Comparison of ENCODE assay signal across 37 cellular contexts in the genomic region with DNA sequence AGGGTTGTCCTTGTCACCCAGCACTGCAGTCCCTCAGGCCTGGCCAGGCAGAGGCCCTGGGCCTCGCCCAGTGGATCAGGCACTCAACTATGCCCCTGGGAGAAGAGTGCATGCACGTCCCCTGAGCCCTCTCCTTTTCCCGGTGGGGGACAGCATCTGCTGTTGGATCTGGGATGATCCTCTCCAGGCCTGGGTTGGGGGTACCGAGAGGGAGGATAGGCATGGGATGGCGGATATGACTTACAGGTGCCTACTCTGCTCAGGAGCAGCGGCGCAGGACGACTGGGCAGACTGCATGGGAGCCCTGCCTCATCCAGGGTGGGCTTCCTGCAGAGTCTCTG. TPM values are rescaled to one million over a fixed set of nuclear protein-coding genes. Genes with fewer than 3 reads are reported as not detected.
"Had no signal": no experiment of that assay in that cellular context is flagged by ENCODE, and none has a peak within 500 bp of the region (broad histone marks: within the 10 kb centered on the region; RNA-seq: fewer than 3 reads in every experiment).

No MANE protein-coding gene starts in this region.

- H3K4me1 Mint-ChIP-seq: memory B cell, natural killer cell had no signal

- H3K9me3 Mint-ChIP-seq: endodermal cell; immature natural killer cell; memory B cell; natural killer cell; stimulated activated effector memory CD8-positive, alpha-beta T cell treated with anti-CD3 and anti-CD28 coated beads, Interleukin-12 subunit alpha, Interleukin-12 subunit beta, amount 100 ng/mL, for 72 hours; type B pancreatic cell had no signal

- H3K36me3 ChIP-seq: esophagus muscularis mucosa, gastroesophageal sphincter, heart left ventricle, neutrophil, prostate gland, right atrium auricular region, stomach, tibial artery had no signal

- H3K9ac ChIP-seq: parathyroid adenoma had no signal

- H3K36me3 Mint-ChIP-seq: immature natural killer cell; memory B cell; natural killer cell; stimulated activated effector memory CD8-positive, alpha-beta T cell treated with anti-CD3 and anti-CD28 coated beads, Interleukin-12 subunit alpha, Interleukin-12 subunit beta, amount 100 ng/mL, for 72 hours; type B pancreatic cell had no signal

- H3K4me3 Mint-ChIP-seq: endodermal cell; immature natural killer cell; memory B cell; natural killer cell; stimulated activated effector memory CD8-positive, alpha-beta T cell treated with anti-CD3 and anti-CD28 coated beads, Interleukin-12 subunit alpha, Interleukin-12 subunit beta, amount 100 ng/mL, for 72 hours; type B pancreatic cell had no signal

- H3K27ac ChIP-seq: esophagus muscularis mucosa, foreskin keratinocyte, gastroesophageal sphincter, heart left ventricle, hepatocyte, neutrophil, parathyroid adenoma, prostate gland, right atrium auricular region, stomach, testis, tibial artery had no signal

- H3K4me2 ChIP-seq: hepatocyte, smooth muscle cell had no signal

- H3K4me1 ChIP-seq: esophagus muscularis mucosa, gastroesophageal sphincter, heart left ventricle, parathyroid adenoma, prostate gland, right atrium auricular region, stomach, testis, tibial artery had no signal

- ATAC-seq: foreskin keratinocyte; gastroesophageal sphincter; heart left ventricle; left lobe of liver; natural killer cell; sciatic nerve; stimulated activated effector memory CD8-positive, alpha-beta T cell treated with anti-CD3 and anti-CD28 coated beads, Interleukin-12 subunit alpha, Interleukin-12 subunit beta, amount 100 ng/mL, for 72 hours had no signal

- H3K27ac Mint-ChIP-seq: endodermal cell; immature natural killer cell; memory B cell; natural killer cell; stimulated activated effector memory CD8-positive, alpha-beta T cell treated with anti-CD3 and anti-CD28 coated beads, Interleukin-12 subunit alpha, Interleukin-12 subunit beta, amount 100 ng/mL, for 72 hours; type B pancreatic cell had no signal

- H2AFZ ChIP-seq: hepatocyte, parathyroid adenoma had no signal

- H3K27me3 Mint-ChIP-seq: memory B cell had no signal

- H3K79me2 ChIP-seq: hepatocyte, parathyroid adenoma had no signal

- DNase-seq: dorsolateral prefrontal cortex; effector CD8-positive, alpha-beta T cell; foreskin keratinocyte; immature natural killer cell; islet precursor cell; kidney glomerular epithelial cell; natural killer cell; stimulated activated CD4-positive, alpha-beta T cell treated with anti-CD3 and anti-CD28 coated beads, Interleukin-2, amount 100 ng/mL, for 24 hours; stimulated activated CD4-positive, alpha-beta T cell treated with anti-CD3 and anti-CD28 coated beads, Interleukin-4, amount 100 ng/mL, for 24 hours; stimulated activated naive CD4-positive, alpha-beta T cell treated with Interleukin-2 at 50 U/mL for 16 hours; stomach; testis; tibial artery had no signal

- H3K27me3 ChIP-seq: dorsolateral prefrontal cortex, foreskin keratinocyte, hepatocyte, neutrophil, right atrium auricular region, stomach, testis, tibial artery had no signal

- H3K4me3 ChIP-seq: esophagus muscularis mucosa, gastroesophageal sphincter, heart left ventricle, hepatocyte, lung, prostate gland, right atrium auricular region, smooth muscle cell, stomach, testis, tibial artery had no signal

- H3K9me3 ChIP-seq: esophagus muscularis mucosa, neutrophil, prostate gland, right atrium auricular region, testis had no signal

RNA-seq across cellular contexts. Expression of a gene that starts 28.4 kb away (rescaled TPM):
- total RNA-seq: epithelial cell of proximal tubule, esophagus muscularis mucosa, fibroblast of lung, foreskin keratinocyte, gastroesophageal sphincter, heart left ventricle, hepatocyte, left lobe of liver, liver, lung, mononuclear cell, natural killer cell, omental fat pad, right atrium auricular region, sciatic nerve, smooth muscle cell, stomach, subcutaneous adipose tissue, urinary bladder had no signal
- polyA plus RNA-seq: fibroblast of lung, foreskin keratinocyte, heart left ventricle, hepatocyte, immature natural killer cell, liver, lung, neural cell, smooth muscle cell, stomach, urinary bladder had no signal
